20 cellular contexts compared by ENCODE assay signal in the genomic region with DNA sequence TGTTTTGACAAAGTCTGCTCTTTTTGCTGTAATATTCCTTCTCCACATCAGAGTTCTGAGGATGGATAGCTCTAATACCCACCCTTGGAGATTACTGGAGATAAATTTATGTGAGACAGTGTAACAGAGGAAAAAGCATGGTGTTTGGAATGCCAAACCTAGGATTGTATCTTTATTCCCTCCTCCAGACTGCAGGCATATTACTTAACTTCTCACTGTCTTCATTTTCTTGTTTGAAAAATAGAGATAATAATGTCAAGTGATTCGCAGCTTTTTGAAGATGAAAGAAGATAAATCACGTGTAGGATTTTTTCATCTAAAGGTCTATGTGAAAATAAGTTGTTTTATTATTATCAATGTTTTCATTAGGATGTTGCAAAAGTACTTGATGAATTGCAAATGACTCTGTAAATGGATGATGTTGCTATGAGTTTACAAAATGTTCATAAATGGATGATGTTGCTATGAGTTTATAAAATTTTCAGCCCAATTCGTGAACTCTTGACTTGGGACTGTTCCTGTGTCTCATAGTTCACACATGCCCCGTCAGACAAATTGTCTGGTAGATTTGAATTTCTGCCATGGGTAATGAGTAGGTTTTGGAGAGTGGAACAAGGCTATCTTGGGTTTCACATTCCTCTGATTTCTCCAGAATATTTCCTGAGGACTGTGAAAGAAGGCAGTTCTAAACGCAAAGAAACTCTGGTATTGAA.
DNase-seq lines count a peak whose midpoint lies in the region; ATAC-seq, FAIRE-seq and TF ChIP-seq lines count a peak whose summit lies in the region.
"Had no signal": no experiment of that assay in that cellular context is flagged by ENCODE, and none has a peak within 500 bp of the region (broad histone marks: within the 10 kb centered on the region; RNA-seq: fewer than 3 reads in every experiment).

No MANE protein-coding gene starts in this region.

- H3K36me3 Mint-ChIP-seq in T-helper 17 cell (ENCODE audit: low read depth): no peaks in the 10 kb centered on the region
- H3K36me3 Mint-ChIP-seq: activated CD8-positive, alpha-beta memory T cell treated with anti-CD3 and anti-CD28 coated beads, Interleukin-2, amount 10 ng/mL, durations not matched to agents 7 days and 5 days had no signal

- no peaks in the 10 kb centered on the region for H3K36me3 ChIP-seq in kidney (ENCODE audit: control insufficient read depth in 1 of 2, insufficient read depth in 2 of 2, low read length in 2 of 2)
- H3K36me3 ChIP-seq: Peyer's patch had no signal

- no peak for ATAC-seq in T-helper 17 cell
- ATAC-seq: activated CD8-positive, alpha-beta memory T cell treated with anti-CD3 and anti-CD28 coated beads, Interleukin-2, amount 10 ng/mL, durations not matched to agents 7 days and 5 days; activated naive CD8-positive, alpha-beta T cell treated with anti-CD3 and anti-CD28 coated beads, Interleukin-2, amount 50 U/mL, for 24 hours; SK-N-SH treated with all-trans-retinoic acid at 6 μM for 48 hours; stimulated activated naive CD8-positive, alpha-beta T cell treated with anti-CD3 and anti-CD28 coated beads, Interleukin-15, Interleukin-2, amounts not matched to agents 100 U/mL and 50 U/mL, for 24 hours had no signal

- H3K9me3 ChIP-seq in kidney (ENCODE audit: control insufficient read depth in 1 of 2, low read length in 2 of 2) (no peaks in the 10 kb centered on the region), T-helper 17 cell (ENCODE audit: control insufficient read depth, low read length, poor library complexity, severe bottlenecking) (no peaks in the 10 kb centered on the region)
- H3K9me3 ChIP-seq: Peyer's patch had no signal

- H3K4me3 ChIP-seq in AG04449 (ENCODE audit: low read depth, low read length): no peak overlapping the region
- H3K4me3 ChIP-seq in kidney (ENCODE audit: low read length in 2 of 2): no peak overlapping the region
- H3K4me3 ChIP-seq: Peyer's patch had no signal

- TF ChIP-seq CTCF in AG04449 (IDR thresholded peaks at IDR 0.05; ENCODE audit: insufficient read depth, low read length, missing control alignments) (no peak), kidney (IDR thresholded peaks at IDR 0.05; ENCODE audit: borderline replicate concordance, extremely low read depth, insufficient read depth) (no peak)

- intact Hi-C loops in kidney (cut with DNase I): no loop called here

- H3K4me1 ChIP-seq in kidney (ENCODE audit: control insufficient read depth in 1 of 2, insufficient read depth in 1 of 2, low read depth in 1 of 2, low read length in 2 of 2): no peaks in the 10 kb centered on the region
- H3K4me1 ChIP-seq: Peyer's patch had no signal

- no peak overlapping the region for H3K4me3 Mint-ChIP-seq in T-helper 17 cell
- H3K4me3 Mint-ChIP-seq: activated CD8-positive, alpha-beta memory T cell treated with anti-CD3 and anti-CD28 coated beads, Interleukin-2, amount 10 ng/mL, durations not matched to agents 7 days and 5 days; activated naive CD8-positive, alpha-beta T cell treated with anti-CD3 and anti-CD28 coated beads, Interleukin-2, amount 50 U/mL, for 24 hours; B cell had no signal

- no peak overlapping the region for H3K9ac ChIP-seq in kidney (ENCODE audit: low read length in 2 of 2)

- DNase-seq in AG04449 (ENCODE audit: low read depth, low spot score) (peak; percentile 68), ELR (ENCODE audit: low read depth) (peak; percentile 73), amniotic epithelial cell (ENCODE audit: low read depth) (peak; percentile 68), kidney (no peak), NCI-H2171 (lab: John Stamatoyannopoulos, UW) (no peak), Kasumi-1 (lab: John Stamatoyannopoulos, UW) (no peak), T-helper 17 cell (no peak)
- DNase-seq in stimulated activated CD4-positive, alpha-beta T cell treated with anti-CD3 and anti-CD28 coated beads, Interleukin-12 subunit alpha, Interleukin-12 subunit beta, amount 100 ng/mL, for 4 hours: no peak
- DNase-seq: activated CD4-positive, alpha-beta T cell treated with anti-CD3 and anti-CD28 coated beads for 1 hour; activated CD8-positive, alpha-beta memory T cell treated with anti-CD3 and anti-CD28 coated beads, Interleukin-2, amount 10 ng/mL, durations not matched to agents 7 days and 5 days; activated naive CD8-positive, alpha-beta T cell treated with anti-CD3 and anti-CD28 coated beads, Interleukin-2, amount 50 U/mL, for 24 hours; effector memory CD4-positive, alpha-beta T cell; GDM1; NCI-H1436 treated with DMSO at 0.1 percent for 48 hours; Peyer's patch; stimulated activated naive CD8-positive, alpha-beta T cell treated with anti-CD3 and anti-CD28 coated beads, Interleukin-15, Interleukin-2, amounts not matched to agents 100 U/mL and 50 U/mL, for 24 hours had no signal

- FAIRE-seq in kidney (lab: Jason Lieb, UNC): peak; percentile 13
- FAIRE-seq: D721Med had no signal

- no peaks in the 10 kb centered on the region for H3K27me3 Mint-ChIP-seq in T-helper 17 cell
- H3K27me3 Mint-ChIP-seq: activated CD8-positive, alpha-beta memory T cell treated with anti-CD3 and anti-CD28 coated beads, Interleukin-2, amount 10 ng/mL, durations not matched to agents 7 days and 5 days; activated naive CD8-positive, alpha-beta T cell treated with anti-CD3 and anti-CD28 coated beads, Interleukin-2, amount 50 U/mL, for 24 hours; B cell had no signal

- H3K27ac Mint-ChIP-seq in T-helper 17 cell: no peak overlapping the region
- H3K27ac Mint-ChIP-seq: activated CD8-positive, alpha-beta memory T cell treated with anti-CD3 and anti-CD28 coated beads, Interleukin-2, amount 10 ng/mL, durations not matched to agents 7 days and 5 days; activated naive CD8-positive, alpha-beta T cell treated with anti-CD3 and anti-CD28 coated beads, Interleukin-2, amount 50 U/mL, for 24 hours; activated T-helper 2 cell treated with anti-CD3 and anti-CD28 coated beads, Interferon-gamma antibody, Interleukin-2, Interleukin-4, amounts not matched to agents 10 μg/mL and 5 μg/mL and 100 μg/mL, durations not matched to agents 14 hours and 24 hours and 36 hours; B cell had no signal

- no peaks in the 10 kb centered on the region for H3K4me1 Mint-ChIP-seq in T-helper 17 cell
- H3K4me1 Mint-ChIP-seq: activated CD8-positive, alpha-beta memory T cell treated with anti-CD3 and anti-CD28 coated beads, Interleukin-2, amount 10 ng/mL, durations not matched to agents 7 days and 5 days; activated naive CD8-positive, alpha-beta T cell treated with anti-CD3 and anti-CD28 coated beads, Interleukin-2, amount 50 U/mL, for 24 hours; B cell had no signal

- POLR2A ChIA-PET in AG04449 (lab: Yijun Ruan, JAX): interaction anchor here (0.8 kb wide), 1 partner anchor 80 kb away, joined by 4 read pairs; no protein-coding TSS in a partner anchor

- no peak overlapping the region for H3K27ac ChIP-seq in kidney (ENCODE audit: low read depth in 2 of 2, low read length in 2 of 2)
- H3K27ac ChIP-seq: Peyer's patch had no signal

- CTCF ChIA-PET in AG04449 (lab: Yijun Ruan, JAX): no interaction called here

Comparison
In these comparisons a context has a peak if more than half of its experiments do, and no peak if none do; other contexts are left out.
1. DNase-seq: peak in AG04449 (single experiment), ELR (single experiment) and amniotic epithelial cell (single experiment); none in kidney (single experiment), NCI-H2171 (single experiment), Kasumi-1 (0 of 2), T-helper 17 cell (0 of 3) and stimulated activated CD4-positive, alpha-beta T cell treated with anti-CD3 and anti-CD28 coated beads, Interleukin-12 subunit alpha, Interleukin-12 subunit beta, amount 100 ng/mL, for 4 hours (single experiment).